ENCODE assay signal across 17 cellular contexts in the genomic region with DNA sequence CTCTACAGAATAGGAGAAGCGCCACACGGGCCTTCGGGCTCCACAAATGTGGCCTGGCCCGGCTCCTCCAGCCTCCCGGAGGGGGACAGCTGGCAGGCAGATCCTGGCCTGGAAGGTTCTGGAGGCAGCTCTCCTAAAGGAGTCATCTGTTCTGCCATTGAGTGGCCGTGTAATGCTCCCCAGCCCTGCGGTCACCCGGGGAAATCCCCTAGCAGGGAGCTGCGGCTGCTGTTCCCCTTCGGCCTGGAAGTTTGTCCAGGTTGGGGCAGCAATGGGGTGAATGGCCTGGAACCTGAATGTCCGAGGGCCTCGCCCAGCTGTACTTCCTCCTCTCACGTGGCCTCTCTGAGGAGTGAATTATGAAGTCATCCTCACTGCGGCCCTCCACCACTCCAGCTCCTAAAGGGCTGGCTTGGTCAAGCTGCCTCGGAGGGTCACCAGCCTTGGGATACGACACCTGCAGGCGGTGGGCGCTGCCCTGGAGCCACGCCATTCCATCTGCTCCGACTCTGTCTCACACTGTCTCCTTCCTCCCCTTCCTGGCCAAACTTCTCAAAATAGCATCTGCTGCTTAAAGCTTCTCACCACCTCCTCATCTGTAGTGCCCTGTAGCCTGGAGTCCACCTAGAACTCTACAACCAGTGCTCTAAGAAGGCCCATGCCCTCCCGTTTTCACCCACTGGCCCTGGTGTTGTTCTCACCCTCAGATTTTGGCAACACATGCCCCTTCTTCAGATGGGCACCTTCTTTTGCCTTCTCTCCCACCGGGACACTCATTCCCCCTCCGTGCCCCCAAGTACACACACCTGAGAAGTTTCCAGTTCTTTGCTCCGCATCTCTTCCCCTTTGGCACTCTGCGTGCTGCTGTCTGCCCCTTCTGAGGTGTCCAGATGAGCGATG. TPM values are rescaled to one million over a fixed set of nuclear protein-coding genes. Genes with fewer than 3 reads are reported as not detected.
DNase-seq lines count a peak whose midpoint lies in the region; ATAC-seq, FAIRE-seq and TF ChIP-seq lines count a peak whose summit lies in the region.
"Had no signal": no experiment of that assay in that cellular context is flagged by ENCODE, and none has a peak within 500 bp of the region (broad histone marks: within the 10 kb centered on the region; RNA-seq: fewer than 3 reads in every experiment).

No MANE protein-coding gene starts in this region.

- TF ChIP-seq CTCF in VCaP (conservative IDR thresholded peaks at IDR 0.05) (no peak), hepatocyte (IDR thresholded peaks at IDR 0.05; ENCODE audit: poor library complexity) (no peak)

- H3K4me1 ChIP-seq in hepatocyte (ENCODE audit: insufficient read depth): peaks cover 26% of the 10 kb centered on the region
- H3K4me1 ChIP-seq in CD8-positive, alpha-beta memory T cell (ENCODE audit: insufficient read depth, low read length): no peaks in the 10 kb centered on the region
- H3K4me1 ChIP-seq: spleen had no signal

- CTCF ChIA-PET in CD8-positive, alpha-beta memory T cell (lab: Charles Lee): no interaction called here
- CTCF ChIA-PET in activated CD8-positive, alpha-beta memory T cell treated with anti-CD3 and anti-CD28 coated beads, Interleukin-2, amount 10 ng/mL, durations not matched to agents 7 days and 5 days (lab: Charles Lee): no interaction called here

- peaks cover 6 to 8% (median 7%) of the 10 kb centered on the region in 3 donors for H3K4me1 Mint-ChIP-seq in CD8-positive, alpha-beta memory T cell
- peaks cover 16% of the 10 kb centered on the region for H3K4me1 Mint-ChIP-seq in activated CD8-positive, alpha-beta memory T cell treated with anti-CD3 and anti-CD28 coated beads, Interleukin-2, amount 10 ng/mL, durations not matched to agents 7 days and 5 days

- H2AFZ ChIP-seq in hepatocyte: no peak overlapping the region

- no peak overlapping the region for H3K4me2 ChIP-seq in hepatocyte

- H3K9me3 ChIP-seq in hepatocyte (ENCODE audit: low read depth): no peaks in the 10 kb centered on the region
- no peaks in the 10 kb centered on the region for H3K9me3 ChIP-seq in CD8-positive, alpha-beta memory T cell (ENCODE audit: low read length)
- H3K9me3 ChIP-seq: spleen had no signal

- H4K20me1 ChIP-seq in hepatocyte (ENCODE audit: insufficient read depth, poor library complexity, severe bottlenecking): no peaks in the 10 kb centered on the region

- POLR2A ChIA-PET in CD8-positive, alpha-beta memory T cell (lab: Charles Lee): no interaction called here

- no peaks in the 10 kb centered on the region for H3K79me2 ChIP-seq in hepatocyte

- H3K27ac Mint-ChIP-seq in CD8-positive, alpha-beta memory T cell: peak overlapping the region in 1 of 8 donors; percentile 86
- H3K27ac Mint-ChIP-seq in activated CD8-positive, alpha-beta memory T cell treated with anti-CD3 and anti-CD28 coated beads, Interleukin-2, amount 10 ng/mL, durations not matched to agents 7 days and 5 days: no peak overlapping the region
- H3K27ac Mint-ChIP-seq: activated CD4-positive, alpha-beta memory T cell treated with anti-CD3 and anti-CD28 coated beads for 36 hours; activated T-helper 2 cell treated with anti-CD3 and anti-CD28 coated beads, Interferon-gamma antibody, Interleukin-2, Interleukin-4, amounts not matched to agents 10 μg/mL and 5 μg/mL and 100 μg/mL, durations not matched to agents 14 hours and 24 hours and 36 hours had no signal

- H3K36me3 Mint-ChIP-seq in CD8-positive, alpha-beta memory T cell: no peaks in the 10 kb centered on the region
- no peaks in the 10 kb centered on the region for H3K36me3 Mint-ChIP-seq in activated CD8-positive, alpha-beta memory T cell treated with anti-CD3 and anti-CD28 coated beads, Interleukin-2, amount 10 ng/mL, durations not matched to agents 7 days and 5 days
- H3K36me3 Mint-ChIP-seq: activated CD4-positive, alpha-beta memory T cell treated with anti-CD3 and anti-CD28 coated beads for 36 hours had no signal

- no peak for ATAC-seq in GM18867 (IDR thresholded peaks at IDR 0.05; ENCODE audit: unreplicated experiment)
- no peak for ATAC-seq in activated CD8-positive, alpha-beta memory T cell treated with anti-CD3 and anti-CD28 coated beads, Interleukin-2, amount 10 ng/mL, durations not matched to agents 7 days and 5 days

- H3K9me3 Mint-ChIP-seq in CD8-positive, alpha-beta memory T cell: peaks cover 0 to 2% (median 0%) of the 10 kb centered on the region in 5 donors
- H3K9me3 Mint-ChIP-seq in activated CD8-positive, alpha-beta memory T cell treated with anti-CD3 and anti-CD28 coated beads, Interleukin-2, amount 10 ng/mL, durations not matched to agents 7 days and 5 days (ENCODE audit: low read depth): no peaks in the 10 kb centered on the region
- H3K9me3 Mint-ChIP-seq: activated CD4-positive, alpha-beta memory T cell treated with anti-CD3 and anti-CD28 coated beads for 36 hours; activated T-helper 2 cell treated with anti-CD3 and anti-CD28 coated beads, Interferon-gamma antibody, Interleukin-2, Interleukin-4, amounts not matched to agents 10 μg/mL and 5 μg/mL and 100 μg/mL, durations not matched to agents 14 hours and 24 hours and 36 hours had no signal

- H3K9me2 ChIP-seq in hepatocyte (replicated peaks; ENCODE audit: insufficient read depth): no peaks in the 10 kb centered on the region

- no peak overlapping the region for H3K4me3 ChIP-seq in hepatocyte
- H3K4me3 ChIP-seq in CD8-positive, alpha-beta memory T cell (ENCODE audit: low read length): no peak overlapping the region
- H3K4me3 ChIP-seq: spleen had no signal

- no peaks in the 10 kb centered on the region for H3K27me3 ChIP-seq in hepatocyte
- H3K27me3 ChIP-seq in CD8-positive, alpha-beta memory T cell (ENCODE audit: insufficient read depth, low read length, poor library complexity, severe bottlenecking): no peaks in the 10 kb centered on the region

- no peak for FAIRE-seq in frontal cortex (lab: Jason Lieb, UNC)
- FAIRE-seq: colon had no signal

- no peaks in the 10 kb centered on the region for H3K36me3 ChIP-seq in hepatocyte (replicated peaks; ENCODE audit: insufficient read depth, low read depth)
- H3K36me3 ChIP-seq in CD8-positive, alpha-beta memory T cell (ENCODE audit: insufficient read depth, low read length): no peaks in the 10 kb centered on the region
- H3K36me3 ChIP-seq: spleen had no signal

- 87% methylated on average over 26 of the region's 26 CpGs for WGBS in hepatocyte (ENCODE audit: low lambda C conversion rate, missing lambda C conversion rate)

- no peak overlapping the region for H3K4me3 Mint-ChIP-seq in CD8-positive, alpha-beta memory T cell
- H3K4me3 Mint-ChIP-seq in activated CD8-positive, alpha-beta memory T cell treated with anti-CD3 and anti-CD28 coated beads, Interleukin-2, amount 10 ng/mL, durations not matched to agents 7 days and 5 days: no peak overlapping the region
- H3K4me3 Mint-ChIP-seq: activated CD4-positive, alpha-beta memory T cell treated with anti-CD3 and anti-CD28 coated beads for 36 hours had no signal

- DNase-seq in EH (ENCODE audit: low read depth): peak; percentile 31
- no peak for DNase-seq in hepatocyte (ENCODE audit: low spot score)
- peak; percentile 56 for DNase-seq in renal cortical epithelial cell (ENCODE audit: low read depth)
- DNase-seq in CD8-positive, alpha-beta memory T cell: no peak
- DNase-seq in frontal cortex (ENCODE audit: low spot score in 2 of 2): no peak
- DNase-seq in activated CD8-positive, alpha-beta memory T cell treated with anti-CD3 and anti-CD28 coated beads, Interleukin-2, amount 10 ng/mL, durations not matched to agents 7 days and 5 days: no peak
- DNase-seq: activated CD4-positive, alpha-beta memory T cell treated with anti-CD3 and anti-CD28 coated beads for 36 hours; DMS53; NK-92 treated with Interleukin-12 subunit alpha and Interleukin-12 subunit beta, amount 100 ng/mL, for 24 hours; occipital lobe; spleen; substantia nigra had no signal

- peaks cover 10 to 32% of the 10 kb centered on the region in 2 donors for H3K27me3 Mint-ChIP-seq in CD8-positive, alpha-beta memory T cell
- peaks cover 25% of the 10 kb centered on the region for H3K27me3 Mint-ChIP-seq in activated CD8-positive, alpha-beta memory T cell treated with anti-CD3 and anti-CD28 coated beads, Interleukin-2, amount 10 ng/mL, durations not matched to agents 7 days and 5 days

- peak overlapping the region; percentile 94; the same call in 1 of the 2 replicates for H3K27ac ChIP-seq in VCaP
- peak overlapping the region; percentile 87 for H3K27ac ChIP-seq in hepatocyte
- no peak overlapping the region for H3K27ac ChIP-seq in CD8-positive, alpha-beta memory T cell (ENCODE audit: low read depth, low read length)
- H3K27ac ChIP-seq: spleen had no signal

RNA-seq across cellular contexts. Expression of a gene that starts 54.4 kb away (rescaled TPM):
- total RNA-seq in hepatocyte (113 and 121 TPM in 2 replicates), renal cortical epithelial cell (2.5 and 17.0 TPM in 2 replicates), frontal cortex (not detected)
- 50.8 and 65.9 TPM in 2 replicates for polyA plus RNA-seq in hepatocyte
- not detected for total RNA-seq in CD8-positive, alpha-beta memory T cell
- not detected for polyA plus RNA-seq in CD8-positive, alpha-beta memory T cell
- not detected for total RNA-seq in activated CD8-positive, alpha-beta memory T cell treated with anti-CD3 and anti-CD28 coated beads, Interleukin-2, amount 10 ng/mL, durations not matched to agents 7 days and 5 days
- total RNA-seq: activated CD4-positive, alpha-beta memory T cell treated with anti-CD3 and anti-CD28 coated beads for 36 hours; activated T-helper 2 cell treated with anti-CD3 and anti-CD28 coated beads, Interferon-gamma antibody, Interleukin-2, Interleukin-4, amounts not matched to agents 10 μg/mL and 5 μg/mL and 100 μg/mL, durations not matched to agents 14 hours and 24 hours and 36 hours; HT1080; occipital lobe had no signal

Comparison
In these comparisons a context has a peak if more than half of its experiments do, and no peak if none do; other contexts are left out.
1. DNase-seq: peak in EH (single experiment) and renal cortical epithelial cell (single experiment); none in hepatocyte (single experiment), CD8-positive, alpha-beta memory T cell (0 of 5), frontal cortex (0 of 2) and activated CD8-positive, alpha-beta memory T cell treated with anti-CD3 and anti-CD28 coated beads, Interleukin-2, amount 10 ng/mL, durations not matched to agents 7 days and 5 days (single experiment).